Comparison of ENCODE assay signal across 8 cellular contexts in the genomic region with DNA sequence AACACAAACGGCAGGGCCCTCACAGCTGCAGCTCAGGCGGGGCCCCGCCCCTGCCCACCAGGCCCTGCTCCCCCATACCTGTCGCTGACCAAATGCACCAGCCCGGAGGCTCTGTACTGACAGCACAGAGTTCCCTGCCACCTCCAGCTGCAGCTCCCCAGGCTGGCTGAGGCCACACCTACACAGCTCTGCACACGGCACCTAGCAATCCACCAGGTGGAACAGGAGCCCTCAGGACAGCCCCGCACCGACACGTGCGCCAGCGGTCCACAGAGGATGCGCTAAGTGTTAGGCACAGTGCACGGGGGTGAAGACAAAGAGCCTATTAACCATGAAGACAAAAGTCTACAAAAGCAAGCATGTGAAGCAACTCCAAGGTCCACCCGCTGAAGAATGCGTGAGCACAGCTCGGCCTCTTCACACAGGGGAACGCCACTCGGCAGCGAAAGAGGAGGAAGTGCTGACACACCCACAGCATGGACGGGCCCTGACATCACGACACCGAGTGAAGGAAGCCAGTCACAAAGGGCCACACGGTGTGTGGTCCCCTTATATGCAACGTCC. TPM values are rescaled to one million over a fixed set of nuclear protein-coding genes. Genes with fewer than 3 reads are reported as not detected.
DNase-seq lines count a peak whose midpoint lies in the region; ATAC-seq and TF ChIP-seq lines count a peak whose summit lies in the region.

No MANE protein-coding gene starts in this region.

- H3K79me2 ChIP-seq in smooth muscle cell (ENCODE audit: low read depth) (peaks cover 87% of the 10 kb centered on the region), PC-3 (ENCODE audit: low read length) (peaks cover 88% of the 10 kb centered on the region)

- H4K20me1 ChIP-seq in smooth muscle cell (ENCODE audit: low read depth) (peaks cover 96% of the 10 kb centered on the region), PC-3 (ENCODE audit: low read length) (peaks cover 15% of the 10 kb centered on the region; the same call in 1 of the 2 replicates)

- H3K9me2 ChIP-seq in PC-3 (replicated peaks; ENCODE audit: low read length): no peaks in the 10 kb centered on the region

- H3K27ac ChIP-seq in smooth muscle cell (ENCODE audit: low read depth): no peak overlapping the region
- no peak overlapping the region for H3K27ac ChIP-seq in PC-3 (ENCODE audit: low read length)

- no TSS peak for BruUV-seq in PC-3 (replicated peaks; lab: Mats Ljungman, UMichigan)

- H3K27ac Mint-ChIP-seq in activated CD4-positive, alpha-beta T cell treated with anti-CD3 and anti-CD28 coated beads, Interleukin-2, amount 10 ng/mL, durations not matched to agents 7 days and 5 days: peak overlapping the region; percentile 2
- no peak overlapping the region for H3K27ac Mint-ChIP-seq in HFFc6

- no peaks in the 10 kb centered on the region for H3K36me3 Mint-ChIP-seq in activated CD4-positive, alpha-beta T cell treated with anti-CD3 and anti-CD28 coated beads, Interleukin-2, amount 10 ng/mL, durations not matched to agents 7 days and 5 days (ENCODE audit: low read depth)
- H3K36me3 Mint-ChIP-seq in HFFc6 (ENCODE audit: low read depth): no peaks in the 10 kb centered on the region

- H2AFZ ChIP-seq in smooth muscle cell (ENCODE audit: low read depth) (no peak overlapping the region), PC-3 (ENCODE audit: low read length) (no peak overlapping the region)

- no peak overlapping the region for H3K9ac ChIP-seq in smooth muscle cell (ENCODE audit: low read depth)
- no peak overlapping the region for H3K9ac ChIP-seq in PC-3 (ENCODE audit: low read length)

- peaks cover 11% of the 10 kb centered on the region for H3K27me3 Mint-ChIP-seq in activated CD4-positive, alpha-beta T cell treated with anti-CD3 and anti-CD28 coated beads, Interleukin-2, amount 10 ng/mL, durations not matched to agents 7 days and 5 days
- peaks cover 2% of the 10 kb centered on the region; the same call in 1 of the 2 replicates for H3K27me3 Mint-ChIP-seq in HFFc6 (ENCODE audit: insufficient read depth)

- H3F3A ChIP-seq in smooth muscle cell (ENCODE audit: low read depth): no peaks in the 10 kb centered on the region
- H3F3A ChIP-seq in PC-3 (ENCODE audit: low read length, unreplicated experiment): no peaks in the 10 kb centered on the region

- intact Hi-C loops in Right ventricle myocardium superior (cut with DNase I): no loop called here
- intact Hi-C loops in PC-3 (cut with micrococcal nuclease): no loop called here

- H3K4me2 ChIP-seq in smooth muscle cell (peak overlapping the region; percentile 36), PC-3 (ENCODE audit: low read length) (no peak overlapping the region)

- peaks cover 30% of the 10 kb centered on the region for H3K4me1 ChIP-seq in smooth muscle cell (ENCODE audit: low read depth)
- peaks cover 18% of the 10 kb centered on the region for H3K4me1 ChIP-seq in PC-3 (ENCODE audit: insufficient read depth, low read length)

- no peak for DNase-seq in activated CD4-positive, alpha-beta T cell treated with anti-CD3 and anti-CD28 coated beads, Interleukin-2, amount 10 ng/mL, durations not matched to agents 7 days and 5 days
- DNase-seq in activated CD4-positive, alpha-beta T cell treated with anti-CD3 and anti-CD28 coated beads, Interleukin-2, amount 50 U/mL, for 1 hour: no peak
- peak; percentile 60 for DNase-seq in SHP77 treated with DMSO at 0.1 percent for 48 hours (lab: John Stamatoyannopoulos, UW)
- peak; percentile 75 for DNase-seq in Right ventricle myocardium superior
- DNase-seq in smooth muscle cell (lab: John Stamatoyannopoulos, UW; ENCODE audit: unreplicated experiment): no peak
- DNase-seq in PC-3: no peak
- DNase-seq in midbrain (lab: John Stamatoyannopoulos, UW): no peak
- no peak for DNase-seq in HFFc6

- H3K27me3 ChIP-seq in smooth muscle cell (ENCODE audit: low read depth) (no peaks in the 10 kb centered on the region), PC-3 (ENCODE audit: low read length) (no peaks in the 10 kb centered on the region)

- no peaks in the 10 kb centered on the region for H3K9me3 Mint-ChIP-seq in activated CD4-positive, alpha-beta T cell treated with anti-CD3 and anti-CD28 coated beads, Interleukin-2, amount 10 ng/mL, durations not matched to agents 7 days and 5 days
- H3K9me3 Mint-ChIP-seq in HFFc6: no peaks in the 10 kb centered on the region

- peak; percentile 34 for ATAC-seq in Right ventricle myocardium superior (ENCODE audit: poor library complexity)
- no peak for ATAC-seq in PC-3

- H3K4me1 Mint-ChIP-seq in activated CD4-positive, alpha-beta T cell treated with anti-CD3 and anti-CD28 coated beads, Interleukin-2, amount 10 ng/mL, durations not matched to agents 7 days and 5 days: peaks cover 61% of the 10 kb centered on the region
- H3K4me1 Mint-ChIP-seq in HFFc6 (ENCODE audit: low read depth): peaks cover 73% of the 10 kb centered on the region

- 59% methylated on average over 24 of the region's 24 CpGs for WGBS in smooth muscle cell (ENCODE audit: low lambda C conversion rate)

- POLR2A ChIA-PET in activated CD4-positive, alpha-beta T cell treated with anti-CD3 and anti-CD28 coated beads, Interleukin-2, amount 10 ng/mL, durations not matched to agents 7 days and 5 days (lab: Charles Lee): no interaction called here
- POLR2A ChIA-PET in PC-3 (lab: Charles Lee; ENCODE audit: unreplicated experiment): interaction anchor here (0.7 kb wide), 1 partner anchor 292 kb away, joined by 4 read pairs; no protein-coding TSS in a partner anchor

- H3K4me3 ChIP-seq in smooth muscle cell: no peak overlapping the region
- H3K4me3 ChIP-seq in PC-3 (ENCODE audit: low read length): no peak overlapping the region

- H3K9me3 ChIP-seq in smooth muscle cell (replicated peaks; ENCODE audit: low read depth) (no peaks in the 10 kb centered on the region), PC-3 (ENCODE audit: low read length) (no peaks in the 10 kb centered on the region)

- H3K36me3 ChIP-seq in smooth muscle cell (ENCODE audit: low read depth) (no peaks in the 10 kb centered on the region), PC-3 (ENCODE audit: low read depth, low read length) (no peaks in the 10 kb centered on the region)

- no peak for TF ChIP-seq CTCF in smooth muscle cell (IDR thresholded peaks at IDR 0.05; ENCODE audit: borderline replicate concordance, insufficient read depth, poor library complexity, severe bottlenecking)
- TF ChIP-seq CTCF in PC-3 (conservative IDR thresholded peaks at IDR 0.05; ENCODE audit: low read depth, low read length): no peak
- no peak for TF ChIP-seq CTCF in HFFc6 (IDR thresholded peaks at IDR 0.05)

- no peak overlapping the region for H3K4me3 Mint-ChIP-seq in activated CD4-positive, alpha-beta T cell treated with anti-CD3 and anti-CD28 coated beads, Interleukin-2, amount 10 ng/mL, durations not matched to agents 7 days and 5 days
- no peak overlapping the region for H3K4me3 Mint-ChIP-seq in HFFc6

- CTCF ChIA-PET in activated CD4-positive, alpha-beta T cell treated with anti-CD3 and anti-CD28 coated beads, Interleukin-2, amount 10 ng/mL, durations not matched to agents 7 days and 5 days (lab: Charles Lee): no interaction called here
- CTCF ChIA-PET in PC-3 (lab: Charles Lee): no interaction called here

RNA-seq across cellular contexts. Expression of gene ZCCHC14, which starts 5.4 kb away (rescaled TPM):
- 1 to 10 TPM; 7.6 to 7.9 TPM for total RNA-seq in activated CD4-positive, alpha-beta T cell treated with anti-CD3 and anti-CD28 coated beads, Interleukin-2, amount 10 ng/mL, durations not matched to agents 7 days and 5 days
- total RNA-seq in Right ventricle myocardium superior (13.2 TPM), smooth muscle cell (8.3 and 8.5 TPM in 2 replicates), PC-3 (2014; rRNA removed) (5.3 and 11.5 TPM in 2 replicates)
- polyA plus RNA-seq in smooth muscle cell: 4.6 and 4.8 TPM in 2 replicates
- total RNA-seq in HFFc6 (2021; fragmentation: NEBNext Ultra II Directional; extraction: Animal tissue kit (Norgen Biotek cat#: 25700)): 10 to 100 TPM; 10.6 to 13.7 (median 13.3) TPM

Comparison
In these comparisons a context has a peak if more than half of its experiments do, and no peak if none do; other contexts are left out.
1. DNase-seq: peak in SHP77 treated with DMSO at 0.1 percent for 48 hours (single experiment) and Right ventricle myocardium superior (single experiment); none in activated CD4-positive, alpha-beta T cell treated with anti-CD3 and anti-CD28 coated beads, Interleukin-2, amount 10 ng/mL, durations not matched to agents 7 days and 5 days (single experiment), activated CD4-positive, alpha-beta T cell treated with anti-CD3 and anti-CD28 coated beads, Interleukin-2, amount 50 U/mL, for 1 hour (single experiment), smooth muscle cell (single experiment), PC-3 (single experiment), midbrain (single experiment) and HFFc6 (single experiment).